ENCODE assay signal across 20 cellular contexts in the genomic region with DNA sequence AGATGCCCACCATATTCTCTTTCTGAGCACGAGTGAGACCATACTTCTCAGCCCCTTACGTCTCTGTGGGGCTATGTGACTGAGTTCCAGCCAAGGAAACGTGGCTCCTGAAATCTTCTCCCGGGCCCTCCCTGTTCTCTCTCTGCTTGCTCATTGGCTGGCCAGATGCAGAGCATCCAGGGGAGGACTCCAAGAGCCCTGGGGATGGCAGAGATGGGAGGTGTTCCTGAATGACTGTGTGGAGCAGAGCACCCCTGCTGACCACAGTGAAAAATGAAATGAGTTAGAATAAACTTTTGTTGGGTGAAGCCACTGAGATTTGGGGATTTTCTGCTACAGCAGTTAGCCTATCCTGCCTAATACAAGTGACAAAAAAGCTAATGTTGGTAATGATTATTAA. TPM values are rescaled to one million over a fixed set of nuclear protein-coding genes. Genes with fewer than 3 reads are reported as not detected.
A peak's percentile ranks its signal among the peaks of the same experiment; 100 is the strongest.
DNase-seq lines count a peak whose midpoint lies in the region; ATAC-seq and TF ChIP-seq lines count a peak whose summit lies in the region.
"Had no signal": no experiment of that assay in that cellular context is flagged by ENCODE, and none has a peak within 500 bp of the region (broad histone marks: within the 10 kb centered on the region; RNA-seq: fewer than 3 reads in every experiment).

No MANE protein-coding gene starts in this region.

- POLR2A ChIA-PET in PC-9 (lab: Charles Lee; ENCODE audit: unreplicated experiment) = no interaction called here

- H3K9me3 ChIP-seq in PC-9 (ENCODE audit: insufficient read depth, low read depth) = no peaks in the 10 kb centered on the region
- H3K9me3 ChIP-seq: Caco-2, vagina had no signal

- peaks cover 13% of the 10 kb centered on the region; the same call in 1 of the 2 replicates for H3F3A ChIP-seq in PC-9 (ENCODE audit: insufficient read depth, low read depth)

- peaks cover 43% of the 10 kb centered on the region for H3K4me1 Mint-ChIP-seq in activated naive CD8-positive, alpha-beta T cell (ENCODE audit: low read depth)
- H3K4me1 Mint-ChIP-seq in activated naive CD8-positive, alpha-beta T cell treated with anti-CD3 and anti-CD28 coated beads for 36 hours = peaks cover 29% of the 10 kb centered on the region
- peaks cover 80% of the 10 kb centered on the region for H3K4me1 Mint-ChIP-seq in central memory CD8-positive, alpha-beta T cell

- no peaks in the 10 kb centered on the region for H3K9me2 ChIP-seq in PC-9 (ENCODE audit: insufficient read depth)

- H3K4me1 ChIP-seq in PC-9 (replicated peaks; ENCODE audit: insufficient read depth) = peaks cover 14% of the 10 kb centered on the region
- H3K4me1 ChIP-seq: Caco-2 had no signal

- no peaks in the 10 kb centered on the region for H3K36me3 ChIP-seq in PC-9 (ENCODE audit: low read depth)

- ATAC-seq in central memory CD8-positive, alpha-beta T cell (replicated peaks; ENCODE audit: extremely low read depth, poor library complexity, severe bottlenecking) = no peak
- peak; percentile 55 for ATAC-seq in stimulated activated naive CD8-positive, alpha-beta T cell treated with anti-CD3 and anti-CD28 coated beads, Interleukin-15, Interleukin-2, amounts not matched to agents 100 U/mL and 50 U/mL, for 24 hours
- ATAC-seq in GM21786 (IDR thresholded peaks at IDR 0.05; ENCODE audit: unreplicated experiment) = no peak

- no peak overlapping the region for H2AFZ ChIP-seq in PC-9

- no peaks in the 10 kb centered on the region for H3K9me3 Mint-ChIP-seq in activated naive CD8-positive, alpha-beta T cell (ENCODE audit: low read depth)
- no peaks in the 10 kb centered on the region for H3K9me3 Mint-ChIP-seq in activated naive CD8-positive, alpha-beta T cell treated with anti-CD3 and anti-CD28 coated beads for 36 hours
- H3K9me3 Mint-ChIP-seq in central memory CD8-positive, alpha-beta T cell = no peaks in the 10 kb centered on the region
- H3K9me3 Mint-ChIP-seq: nephron had no signal

- peak overlapping the region; percentile 73 for H3K27ac Mint-ChIP-seq in activated naive CD8-positive, alpha-beta T cell
- no peak overlapping the region for H3K27ac Mint-ChIP-seq in activated naive CD8-positive, alpha-beta T cell treated with anti-CD3 and anti-CD28 coated beads for 36 hours
- H3K27ac Mint-ChIP-seq in central memory CD8-positive, alpha-beta T cell (ENCODE audit: low read depth) = peak overlapping the region; percentile 57
- H3K27ac Mint-ChIP-seq: nephron had no signal

- H3K27me3 ChIP-seq in PC-9 (ENCODE audit: insufficient read depth, low read depth) = no peaks in the 10 kb centered on the region
- H3K27me3 ChIP-seq: vagina had no signal

- no peak overlapping the region for H3K4me3 ChIP-seq in PC-9
- H3K4me3 ChIP-seq: vagina had no signal

- H3K27me3 Mint-ChIP-seq in activated naive CD8-positive, alpha-beta T cell = no peaks in the 10 kb centered on the region
- no peaks in the 10 kb centered on the region for H3K27me3 Mint-ChIP-seq in activated naive CD8-positive, alpha-beta T cell treated with anti-CD3 and anti-CD28 coated beads for 36 hours
- no peaks in the 10 kb centered on the region for H3K27me3 Mint-ChIP-seq in central memory CD8-positive, alpha-beta T cell

- H3K79me2 ChIP-seq in PC-9 (ENCODE audit: low read depth) = no peaks in the 10 kb centered on the region

- CTCF ChIA-PET in PC-9 (lab: Charles Lee) = no interaction called here

- H3K4me2 ChIP-seq in PC-9 = no peak overlapping the region
- H3K4me2 ChIP-seq: KMS-11 had no signal

- no peak overlapping the region for H3K4me3 Mint-ChIP-seq in activated naive CD8-positive, alpha-beta T cell
- no peak overlapping the region for H3K4me3 Mint-ChIP-seq in activated naive CD8-positive, alpha-beta T cell treated with anti-CD3 and anti-CD28 coated beads for 36 hours
- H3K4me3 Mint-ChIP-seq in central memory CD8-positive, alpha-beta T cell = no peak overlapping the region
- H3K4me3 Mint-ChIP-seq: nephron had no signal

- peak overlapping the region; percentile 27; the same call in 1 of the 2 replicates for H3K27ac ChIP-seq in PC-9
- H3K27ac ChIP-seq: KMS-11, vagina had no signal

- BruUV-seq in PC-9 (replicated peaks; lab: Mats Ljungman, UMichigan) = no TSS peak

- TF ChIP-seq CTCF in PC-9 (conservative IDR thresholded peaks at IDR 0.05) = no peak

- no peak for DNase-seq in activated naive CD8-positive, alpha-beta T cell treated with anti-CD3 and anti-CD28 coated beads for 36 hours
- DNase-seq in PC-9 (no peak), AML-193 (lab: John Stamatoyannopoulos, UW) (no peak), EL (no peak)
- no peak for DNase-seq in central memory CD8-positive, alpha-beta T cell (ENCODE audit: low spot score in 2 of 2)
- DNase-seq in stimulated activated naive CD8-positive, alpha-beta T cell treated with anti-CD3 and anti-CD28 coated beads, Interleukin-15, Interleukin-2, amounts not matched to agents 100 U/mL and 50 U/mL, for 24 hours = no peak
- DNase-seq: amniotic stem cell; Caco-2; caudate nucleus; HCEC 1CT; islet precursor cell; NCI-H2107; NCI-H82; stimulated activated CD4-positive, alpha-beta T cell treated with anti-CD3 and anti-CD28 coated beads, Interleukin-2, amount 100 ng/mL, for 48 hours; substantia nigra had no signal

- H3K36me3 Mint-ChIP-seq in activated naive CD8-positive, alpha-beta T cell = peaks cover 18% of the 10 kb centered on the region
- peaks cover 28% of the 10 kb centered on the region for H3K36me3 Mint-ChIP-seq in activated naive CD8-positive, alpha-beta T cell treated with anti-CD3 and anti-CD28 coated beads for 36 hours
- H3K36me3 Mint-ChIP-seq in central memory CD8-positive, alpha-beta T cell (ENCODE audit: insufficient read depth) = peaks cover 31% of the 10 kb centered on the region

- intact Hi-C loops in PC-9 (cut with micrococcal nuclease; ENCODE audit: unreplicated experiment) = no loop called here

- no peaks in the 10 kb centered on the region for H4K20me1 ChIP-seq in PC-9 (ENCODE audit: insufficient read depth)

RNA-seq across cellular contexts. Expression of gene KIAA0040, which starts 23.8 kb away (rescaled TPM):
- 10 to 100 TPM; 26.4 to 27.6 TPM for total RNA-seq in activated naive CD8-positive, alpha-beta T cell treated with anti-CD3 and anti-CD28 coated beads for 36 hours
- total RNA-seq in PC-9 (2021) = 8.8 and 9.5 TPM in 2 replicates
